Comparison of ENCODE assay signal across 1 cellular context in genomic region chr20:53783768-53784167, GRCh38.
TF ChIP-seq lines count a peak whose summit lies in the region.

No MANE protein-coding gene starts in this region.

TF ChIP-seq in HepG2, 621 proteins besides CTCF, POLR2A, EP300 and RAD21 (continued from another document):
- TF ChIP-seq ARID5B (CRISPR knock-in tag; IDR thresholded peaks at IDR 0.05), result peak; percentile 35; the same call in 1 of the 2 replicates
- peak; percentile 44; the same call in 1 of the 2 replicates for TF ChIP-seq FOXJ3 (CRISPR knock-in tag; IDR thresholded peaks at IDR 0.05; ENCODE audit: borderline replicate concordance)
- no peak for TF ChIP-seq ZNF678 (CRISPR knock-in tag; IDR thresholded peaks at IDR 0.05)
- TF ChIP-seq ZFP36L1 (CRISPR knock-in tag; IDR thresholded peaks at IDR 0.05), result peak; percentile 39; the same call in 1 of the 2 replicates
- no peak for TF ChIP-seq ZXDC (CRISPR knock-in tag; IDR thresholded peaks at IDR 0.05)
- TF ChIP-seq ONECUT2 (CRISPR knock-in tag; IDR thresholded peaks at IDR 0.05), result no peak
- TF ChIP-seq HNF4G (IDR thresholded peaks at IDR 0.05; ENCODE audit: borderline replicate concordance, low read depth, low read length), result peak; percentile 36; the same call in 1 of the 2 replicates
- TF ChIP-seq HNF4G (CRISPR knock-in tag; IDR thresholded peaks at IDR 0.05; ENCODE audit: borderline replicate concordance, low read depth), result no peak
- TF ChIP-seq HOMEZ (CRISPR knock-in tag; IDR thresholded peaks at IDR 0.05; ENCODE audit: low read depth), result peak; percentile 55; the same call in 1 of the 2 replicates
- TF ChIP-seq ISL2 (CRISPR knock-in tag; IDR thresholded peaks at IDR 0.05), result 0 out of 2 replicates have a peak, but pooled peaks have one; percentile 15
- TF ChIP-seq ZNF460 (CRISPR knock-in tag; IDR thresholded peaks at IDR 0.05; ENCODE audit: borderline replicate concordance), result peak; percentile 13; the same call in 1 of the 2 replicates
- TF ChIP-seq NFIC (IDR thresholded peaks at IDR 0.05; ENCODE audit: low read length), result peak; percentile 16; the same call in 1 of the 2 replicates
